In the genomic region with DNA sequence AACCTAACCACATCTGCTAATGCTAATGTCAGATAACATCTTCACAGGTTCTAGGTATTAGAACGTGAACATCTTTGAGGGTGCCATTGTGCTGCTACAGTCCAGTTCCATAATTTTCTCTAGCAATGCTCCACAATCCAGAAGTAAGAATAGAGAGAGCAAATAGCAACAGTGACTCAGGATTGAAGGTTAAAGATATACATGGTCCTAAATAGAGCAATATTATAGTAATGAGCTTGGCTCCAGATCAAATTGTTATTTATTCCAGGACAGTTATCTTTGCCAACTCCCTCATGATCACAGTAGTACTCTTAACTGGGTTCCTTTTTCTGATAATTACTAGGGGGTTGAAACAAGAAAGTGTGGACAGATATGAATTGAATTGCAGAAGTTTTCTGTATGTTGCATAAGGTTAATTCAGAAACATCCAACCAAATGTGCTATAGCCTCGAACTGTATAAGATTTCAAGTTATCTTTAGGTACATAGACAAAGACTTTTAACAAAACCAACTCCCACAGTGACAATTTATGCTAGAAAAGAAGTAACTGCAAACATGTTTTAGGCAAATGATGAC, we compare ENCODE assay signal across 29 cellular contexts.
"Had no signal": no experiment of that assay in that cellular context is flagged by ENCODE, and none has a peak within 500 bp of the region (broad histone marks: within the 10 kb centered on the region; RNA-seq: fewer than 3 reads in every experiment).

No MANE protein-coding gene starts in this region.

- DNase-seq: activated B cell treated with CpG ODN at 0.5 μM for 24 hours; activated CD4-positive, alpha-beta T cell treated with anti-CD3 and anti-CD28 coated beads for 1 hour; activated CD4-positive, alpha-beta T cell treated with anti-CD3 and anti-CD28 coated beads for 48 hours; activated CD4-positive, alpha-beta T cell treated with anti-CD3 and anti-CD28 coated beads, Interleukin-2, amount 50 U/mL, for 4 hours; activated CD8-positive, alpha-beta T cell treated with anti-CD3 and anti-CD28 coated beads for 36 hours; activated effector memory CD4-positive, alpha-beta T cell treated with anti-CD3 and anti-CD28 coated beads, Interleukin-2, amount 50 U/mL, for 16 hours; activated naive CD4-positive, alpha-beta T cell treated with anti-CD3 and anti-CD28 coated beads for 36 hours; activated T-cell treated with anti-CD3 and anti-CD28 coated beads, Interleukin-2, amount 50 U/mL, for 1 hour; activated T-cell treated with anti-CD3 and anti-CD28 coated beads, Interleukin-2, amount 50 U/mL, for 72 hours; adrenal gland; body of pancreas; MM.1S; MV-4-11; NCI-H1092; NCI-H1436 treated with DMSO at 0.1 percent for 48 hours; NCI-H1694 treated with DMSO at 0.1 percent for 48 hours; NCI-H2029 treated with DMSO at 0.1 percent for 48 hours; NCI-H2107; NCI-H2171; NCI-H510A treated with DMSO at 0.1 percent for 48 hours; NCI-H526 treated with DMSO at 0.1 percent for 48 hours; NK-92 treated with Interleukin-12 subunit alpha and Interleukin-12 subunit beta, amount 100 ng/mL, for 24 hours; PC-9; Right ventricle myocardium superior; T1000 had no signal

- FAIRE-seq: astrocyte, RCC 7860 had no signal

- ATAC-seq: activated CD8-positive, alpha-beta T cell treated with anti-CD3 and anti-CD28 coated beads for 36 hours; activated naive CD4-positive, alpha-beta T cell treated with anti-CD3 and anti-CD28 coated beads, Interleukin-2, amount 50 U/mL, for 72 hours; activated T-cell treated with anti-CD3 and anti-CD28 coated beads, Interleukin-2, amount 50 U/mL, for 72 hours; activated T-helper 17 cell treated with anti-CD3 and anti-CD28 coated beads, Interleukin-2, amount 50 U/mL, for 72 hours; body of pancreas had no signal
